Comparison of ENCODE assay signal across 1 cellular context in the genomic region with DNA sequence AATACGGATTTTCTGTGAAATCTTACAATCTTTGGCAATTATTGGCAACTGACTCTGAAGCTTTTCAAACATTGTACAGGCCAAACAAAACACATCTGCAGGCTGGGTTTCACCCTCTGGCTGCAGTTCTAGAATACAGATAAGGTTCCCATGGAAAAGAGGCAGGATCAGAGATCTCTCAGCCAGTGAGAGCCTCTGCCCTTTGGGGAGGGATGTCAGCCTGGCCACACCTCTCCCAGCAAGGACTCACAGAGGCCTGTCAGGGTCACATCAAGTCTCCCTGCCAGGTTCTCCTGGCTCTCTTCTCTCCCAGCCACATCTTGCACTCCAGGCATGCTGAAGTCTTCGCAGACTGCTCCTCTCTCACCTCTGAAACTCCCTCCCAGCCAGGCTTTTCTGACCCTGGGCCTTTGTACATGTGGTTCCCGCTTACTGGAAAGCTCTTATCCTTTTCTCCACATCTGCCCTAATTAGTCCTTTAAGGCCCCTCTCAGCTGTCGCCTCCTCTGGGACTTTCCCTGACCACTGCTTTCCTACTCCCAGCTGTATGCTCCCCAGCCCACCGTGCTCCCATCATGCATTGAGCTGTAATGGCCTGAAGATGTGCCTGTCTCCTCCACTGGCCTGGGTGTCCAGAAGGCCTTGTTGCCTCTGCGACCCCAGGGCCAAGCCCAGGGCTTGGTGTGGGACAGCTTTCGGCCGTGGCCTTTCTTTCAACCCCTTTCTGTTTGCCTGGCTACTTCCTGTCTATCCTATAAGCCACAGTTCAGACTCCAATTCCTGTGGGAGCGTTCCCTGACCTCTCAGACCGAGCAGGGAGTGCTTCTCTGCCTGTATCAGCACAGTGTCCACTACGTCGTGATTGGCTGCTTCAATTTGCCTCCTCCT.
TF ChIP-seq lines count a peak whose summit lies in the region.

No MANE protein-coding gene starts in this region.

TF ChIP-seq in HepG2, 621 proteins besides CTCF, POLR2A, EP300 and RAD21 (continued from another document):
- TF ChIP-seq RARA (CRISPR knock-in tag; IDR thresholded peaks at IDR 0.05) (peak; percentile 38; the same call in 1 of the 2 replicates), ZFP82 (CRISPR knock-in tag; IDR thresholded peaks at IDR 0.05; ENCODE audit: borderline replicate concordance) (no peak), HMG20A (CRISPR knock-in tag; IDR thresholded peaks at IDR 0.05; ENCODE audit: borderline replicate concordance) (no peak), GLI4 (CRISPR knock-in tag; IDR thresholded peaks at IDR 0.05; ENCODE audit: borderline replicate concordance) (no peak), MIXL1 (CRISPR knock-in tag; IDR thresholded peaks at IDR 0.05) (no peak), ZNF263 (CRISPR knock-in tag; IDR thresholded peaks at IDR 0.05) (peak; percentile 71)
- TF ChIP-seq, protein P1, sequence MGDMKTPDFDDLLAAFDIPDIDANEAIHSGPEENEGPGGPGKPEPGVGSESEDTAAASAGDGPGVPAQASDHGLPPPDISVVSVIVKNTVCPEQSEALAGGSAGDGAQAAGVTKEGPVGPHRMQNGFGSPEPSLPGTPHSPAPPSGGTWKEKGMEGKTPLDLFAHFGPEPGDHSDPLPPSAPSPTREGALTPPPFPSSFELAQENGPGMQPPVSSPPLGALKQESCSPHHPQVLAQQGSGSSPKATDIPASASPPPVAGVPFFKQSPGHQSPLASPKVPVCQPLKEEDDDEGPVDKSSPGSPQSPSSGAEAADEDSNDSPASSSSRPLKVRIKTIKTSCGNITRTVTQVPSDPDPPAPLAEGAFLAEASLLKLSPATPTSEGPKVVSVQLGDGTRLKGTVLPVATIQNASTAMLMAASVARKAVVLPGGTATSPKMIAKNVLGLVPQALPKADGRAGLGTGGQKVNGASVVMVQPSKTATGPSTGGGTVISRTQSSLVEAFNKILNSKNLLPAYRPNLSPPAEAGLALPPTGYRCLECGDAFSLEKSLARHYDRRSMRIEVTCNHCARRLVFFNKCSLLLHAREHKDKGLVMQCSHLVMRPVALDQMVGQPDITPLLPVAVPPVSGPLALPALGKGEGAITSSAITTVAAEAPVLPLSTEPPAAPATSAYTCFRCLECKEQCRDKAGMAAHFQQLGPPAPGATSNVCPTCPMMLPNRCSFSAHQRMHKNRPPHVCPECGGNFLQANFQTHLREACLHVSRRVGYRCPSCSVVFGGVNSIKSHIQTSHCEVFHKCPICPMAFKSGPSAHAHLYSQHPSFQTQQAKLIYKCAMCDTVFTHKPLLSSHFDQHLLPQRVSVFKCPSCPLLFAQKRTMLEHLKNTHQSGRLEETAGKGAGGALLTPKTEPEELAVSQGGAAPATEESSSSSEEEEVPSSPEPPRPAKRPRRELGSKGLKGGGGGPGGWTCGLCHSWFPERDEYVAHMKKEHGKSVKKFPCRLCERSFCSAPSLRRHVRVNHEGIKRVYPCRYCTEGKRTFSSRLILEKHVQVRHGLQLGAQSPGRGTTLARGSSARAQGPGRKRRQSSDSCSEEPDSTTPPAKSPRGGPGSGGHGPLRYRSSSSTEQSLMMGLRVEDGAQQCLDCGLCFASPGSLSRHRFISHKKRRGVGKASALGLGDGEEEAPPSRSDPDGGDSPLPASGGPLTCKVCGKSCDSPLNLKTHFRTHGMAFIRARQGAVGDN (CRISPR knock-in tag; IDR thresholded peaks at IDR 0.05) = peak; percentile 33; the same call in 1 of the 2 replicates
- TF ChIP-seq, protein P2, sequence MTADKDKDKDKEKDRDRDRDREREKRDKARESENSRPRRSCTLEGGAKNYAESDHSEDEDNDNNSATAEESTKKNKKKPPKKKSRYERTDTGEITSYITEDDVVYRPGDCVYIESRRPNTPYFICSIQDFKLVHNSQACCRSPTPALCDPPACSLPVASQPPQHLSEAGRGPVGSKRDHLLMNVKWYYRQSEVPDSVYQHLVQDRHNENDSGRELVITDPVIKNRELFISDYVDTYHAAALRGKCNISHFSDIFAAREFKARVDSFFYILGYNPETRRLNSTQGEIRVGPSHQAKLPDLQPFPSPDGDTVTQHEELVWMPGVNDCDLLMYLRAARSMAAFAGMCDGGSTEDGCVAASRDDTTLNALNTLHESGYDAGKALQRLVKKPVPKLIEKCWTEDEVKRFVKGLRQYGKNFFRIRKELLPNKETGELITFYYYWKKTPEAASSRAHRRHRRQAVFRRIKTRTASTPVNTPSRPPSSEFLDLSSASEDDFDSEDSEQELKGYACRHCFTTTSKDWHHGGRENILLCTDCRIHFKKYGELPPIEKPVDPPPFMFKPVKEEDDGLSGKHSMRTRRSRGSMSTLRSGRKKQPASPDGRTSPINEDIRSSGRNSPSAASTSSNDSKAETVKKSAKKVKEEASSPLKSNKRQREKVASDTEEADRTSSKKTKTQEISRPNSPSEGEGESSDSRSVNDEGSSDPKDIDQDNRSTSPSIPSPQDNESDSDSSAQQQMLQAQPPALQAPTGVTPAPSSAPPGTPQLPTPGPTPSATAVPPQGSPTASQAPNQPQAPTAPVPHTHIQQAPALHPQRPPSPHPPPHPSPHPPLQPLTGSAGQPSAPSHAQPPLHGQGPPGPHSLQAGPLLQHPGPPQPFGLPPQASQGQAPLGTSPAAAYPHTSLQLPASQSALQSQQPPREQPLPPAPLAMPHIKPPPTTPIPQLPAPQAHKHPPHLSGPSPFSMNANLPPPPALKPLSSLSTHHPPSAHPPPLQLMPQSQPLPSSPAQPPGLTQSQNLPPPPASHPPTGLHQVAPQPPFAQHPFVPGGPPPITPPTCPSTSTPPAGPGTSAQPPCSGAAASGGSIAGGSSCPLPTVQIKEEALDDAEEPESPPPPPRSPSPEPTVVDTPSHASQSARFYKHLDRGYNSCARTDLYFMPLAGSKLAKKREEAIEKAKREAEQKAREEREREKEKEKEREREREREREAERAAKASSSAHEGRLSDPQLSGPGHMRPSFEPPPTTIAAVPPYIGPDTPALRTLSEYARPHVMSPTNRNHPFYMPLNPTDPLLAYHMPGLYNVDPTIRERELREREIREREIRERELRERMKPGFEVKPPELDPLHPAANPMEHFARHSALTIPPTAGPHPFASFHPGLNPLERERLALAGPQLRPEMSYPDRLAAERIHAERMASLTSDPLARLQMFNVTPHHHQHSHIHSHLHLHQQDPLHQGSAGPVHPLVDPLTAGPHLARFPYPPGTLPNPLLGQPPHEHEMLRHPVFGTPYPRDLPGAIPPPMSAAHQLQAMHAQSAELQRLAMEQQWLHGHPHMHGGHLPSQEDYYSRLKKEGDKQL (CRISPR knock-in tag; IDR thresholded peaks at IDR 0.05; ENCODE audit: low read depth) = no peak
- TF ChIP-seq, protein P3, sequence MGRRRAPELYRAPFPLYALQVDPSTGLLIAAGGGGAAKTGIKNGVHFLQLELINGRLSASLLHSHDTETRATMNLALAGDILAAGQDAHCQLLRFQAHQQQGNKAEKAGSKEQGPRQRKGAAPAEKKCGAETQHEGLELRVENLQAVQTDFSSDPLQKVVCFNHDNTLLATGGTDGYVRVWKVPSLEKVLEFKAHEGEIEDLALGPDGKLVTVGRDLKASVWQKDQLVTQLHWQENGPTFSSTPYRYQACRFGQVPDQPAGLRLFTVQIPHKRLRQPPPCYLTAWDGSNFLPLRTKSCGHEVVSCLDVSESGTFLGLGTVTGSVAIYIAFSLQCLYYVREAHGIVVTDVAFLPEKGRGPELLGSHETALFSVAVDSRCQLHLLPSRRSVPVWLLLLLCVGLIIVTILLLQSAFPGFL (CRISPR knock-in tag; IDR thresholded peaks at IDR 0.05) = no peak
